ENCODE assay signal across 1 cellular context in the genomic region with DNA sequence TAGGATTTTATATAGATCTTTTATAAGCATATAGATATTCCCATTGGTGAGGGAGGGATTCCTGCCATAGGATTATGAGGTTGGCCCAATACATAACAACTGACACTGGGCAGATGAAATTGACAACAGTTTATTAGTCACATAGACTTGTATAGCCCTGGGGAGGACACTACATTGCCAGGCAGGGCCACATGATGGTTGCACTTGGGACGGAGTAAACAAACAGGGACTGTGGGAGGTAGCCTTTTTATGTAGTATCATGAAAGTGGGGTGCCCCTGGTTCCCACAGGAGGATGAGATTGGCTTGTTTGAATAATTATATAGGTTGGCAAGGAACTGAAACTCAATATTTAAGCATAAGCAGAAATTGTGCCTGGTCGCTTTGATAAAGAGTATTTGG.
TF ChIP-seq lines count a peak whose summit lies in the region.

No MANE protein-coding gene starts in this region.

TF ChIP-seq in K562, 482 proteins besides CTCF, POLR2A, EP300 and RAD21:
- no peak for TF ChIP-seq ZNF212 (CRISPR knock-in tag; IDR thresholded peaks at IDR 0.05)
- TF ChIP-seq POLR2AphosphoS5 (IDR thresholded peaks at IDR 0.05; ENCODE audit: control insufficient read depth, insufficient read depth, low read depth, low read length) = no peak
- TF ChIP-seq SMAD4 (CRISPR knock-in tag; conservative IDR thresholded peaks at IDR 0.05) = no peak
- TF ChIP-seq POLR2G (IDR thresholded peaks at IDR 0.05; ENCODE audit: low read depth, low read length) = no peak
- TF ChIP-seq, protein P1, sequence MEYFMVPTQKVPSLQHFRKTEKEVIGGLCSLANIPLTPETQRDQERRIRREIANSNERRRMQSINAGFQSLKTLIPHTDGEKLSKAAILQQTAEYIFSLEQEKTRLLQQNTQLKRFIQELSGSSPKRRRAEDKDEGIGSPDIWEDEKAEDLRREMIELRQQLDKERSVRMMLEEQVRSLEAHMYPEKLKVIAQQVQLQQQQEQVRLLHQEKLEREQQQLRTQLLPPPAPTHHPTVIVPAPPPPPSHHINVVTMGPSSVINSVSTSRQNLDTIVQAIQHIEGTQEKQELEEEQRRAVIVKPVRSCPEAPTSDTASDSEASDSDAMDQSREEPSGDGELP (CRISPR knock-in tag; IDR thresholded peaks at IDR 0.05; ENCODE audit: borderline replicate concordance) = no peak
- no peak for TF ChIP-seq PREB (CRISPR knock-in tag; IDR thresholded peaks at IDR 0.05)
- no peak for TF ChIP-seq SRSF7 (optimal IDR thresholded peaks at IDR 0.05; ENCODE audit: low read depth, low read length)
- no peak for TF ChIP-seq STAT5B (CRISPR knock-in tag; IDR thresholded peaks at IDR 0.05)
- no peak for TF ChIP-seq EP400 (IDR thresholded peaks at IDR 0.05)
- no peak for TF ChIP-seq COPS2 (conservative IDR thresholded peaks at IDR 0.05)
- no peak for TF ChIP-seq ZNF134 (CRISPR knock-in tag; conservative IDR thresholded peaks at IDR 0.05)
